Comparison of ENCODE assay signal across 13 cellular contexts in genomic region chr2:97951155-97951670, GRCh38. TPM values are rescaled to one million over a fixed set of nuclear protein-coding genes. Genes with fewer than 3 reads are reported as not detected.
DNase-seq lines count a peak whose midpoint lies in the region; ATAC-seq and TF ChIP-seq lines count a peak whose summit lies in the region.
"Had no signal": no experiment of that assay in that cellular context is flagged by ENCODE, and none has a peak within 500 bp of the region (broad histone marks: within the 10 kb centered on the region; RNA-seq: fewer than 3 reads in every experiment).

No MANE protein-coding gene starts in this region.

- no peaks in the 10 kb centered on the region for H3K9me3 Mint-ChIP-seq in memory B cell
- H3K9me3 Mint-ChIP-seq: activated naive CD4-positive, alpha-beta T cell treated with anti-CD3 and anti-CD28 coated beads, Interleukin-2, amount 50 U/mL, for 24 hours had no signal

- peak overlapping the region; percentile 76 for H3K27ac Mint-ChIP-seq in memory B cell
- H3K27ac Mint-ChIP-seq: activated naive CD4-positive, alpha-beta T cell treated with anti-CD3 and anti-CD28 coated beads, Interleukin-2, amount 50 U/mL, for 24 hours; CD4-positive, alpha-beta memory T cell had no signal

- no peak overlapping the region for H3K4me3 Mint-ChIP-seq in memory B cell
- H3K4me3 Mint-ChIP-seq: activated naive CD4-positive, alpha-beta T cell treated with anti-CD3 and anti-CD28 coated beads, Interleukin-2, amount 50 U/mL, for 24 hours had no signal

- H3K27me3 Mint-ChIP-seq in memory B cell: no peaks in the 10 kb centered on the region
- H3K27me3 Mint-ChIP-seq: activated naive CD4-positive, alpha-beta T cell treated with anti-CD3 and anti-CD28 coated beads, Interleukin-2, amount 50 U/mL, for 24 hours; CD4-positive, alpha-beta memory T cell had no signal

- POLR2A ChIA-PET in HEK293T (lab: Yijun Ruan, JAX): no interaction called here

- H3K4me1 Mint-ChIP-seq in memory B cell: peaks cover 63% of the 10 kb centered on the region

- in situ Hi-C loops in ACHN (cut with HindIII; ENCODE audit: low pct_ligation_motif_present, low pct_unique_long_range_greater_than_20kb, low sequenced_read_pairs): no loop called here

- H3K36me3 Mint-ChIP-seq in memory B cell: peaks cover 5% of the 10 kb centered on the region

- DNase-seq in ACHN (peak; percentile 14), memory B cell (ENCODE audit: low spot score in 2 of 2) (no peak), HEK293T (ENCODE audit: extremely low spot score) (no peak), dermis blood vessel endothelial cell (no peak), NCI-H526 (lab: John Stamatoyannopoulos, UW) (no peak)
- DNase-seq: CD4-positive, alpha-beta memory T cell; heart right ventricle; NCI-H1694 treated with DMSO at 0.1 percent for 48 hours; small intestine had no signal

- CTCF ChIA-PET in HEK293T (lab: Yijun Ruan, JAX): interaction anchor here (0.5 kb wide), 1 partner anchor 1542 kb away, joined by 3 read pairs; no protein-coding TSS in a partner anchor

- ATAC-seq in GM21825 (IDR thresholded peaks at IDR 0.05; ENCODE audit: unreplicated experiment) (peak; percentile 56), SK-N-SH treated with all-trans-retinoic acid at 6 μM for 48 hours (peak; percentile 56), memory B cell (ENCODE audit: low read depth) (no peak), GM21528 (IDR thresholded peaks at IDR 0.05; ENCODE audit: low FRiP score, unreplicated experiment) (no peak)

TF ChIP-seq in SK-N-SH treated with all-trans-retinoic acid at 6 μM for 48 hours, 23 proteins besides CTCF, POLR2A, EP300 and RAD21:
- no peak for TF ChIP-seq CSRNP3 (CRISPR knock-in tag; IDR thresholded peaks at IDR 0.05)
- no peak for TF ChIP-seq GLIS3 (CRISPR knock-in tag; IDR thresholded peaks at IDR 0.05)
- no peak for TF ChIP-seq TCF4 (CRISPR knock-in tag; IDR thresholded peaks at IDR 0.05; ENCODE audit: borderline replicate concordance)

TF ChIP-seq in HEK293T, 16 proteins besides CTCF, POLR2A, EP300 and RAD21:
- TF ChIP-seq PKNOX1 (IDR thresholded peaks at IDR 0.05) (no peak), TARDBP (IDR thresholded peaks at IDR 0.05) (no peak), BHLHE40 (IDR thresholded peaks at IDR 0.05; ENCODE audit: borderline replicate concordance) (no peak), NFRKB (IDR thresholded peaks at IDR 0.05) (no peak), SUZ12 (IDR thresholded peaks at IDR 0.05) (no peak), FOXM1 (IDR thresholded peaks at IDR 0.05; ENCODE audit: borderline replicate concordance) (no peak), L3MBTL2 (conservative IDR thresholded peaks at IDR 0.05) (no peak), FOXK2 (IDR thresholded peaks at IDR 0.05) (no peak), ELF4 (IDR thresholded peaks at IDR 0.05) (no peak), CTBP1 (IDR thresholded peaks at IDR 0.05; ENCODE audit: borderline replicate concordance) (no peak), FOXA1 (IDR thresholded peaks at IDR 0.05) (no peak), LEF1 (IDR thresholded peaks at IDR 0.05; ENCODE audit: borderline replicate concordance) (no peak), ARNT (IDR thresholded peaks at IDR 0.05) (no peak), HDGF (IDR thresholded peaks at IDR 0.05; ENCODE audit: borderline replicate concordance) (no peak), ZNF384 (IDR thresholded peaks at IDR 0.05) (no peak), SP1 (IDR thresholded peaks at IDR 0.05) (no peak)

RNA-seq across cellular contexts. Expression of gene TMEM131, which starts 44.5 kb away (rescaled TPM):
- 22.3 and 30.9 TPM in 2 replicates for total RNA-seq in dermis blood vessel endothelial cell

Comparison
In these comparisons a context has a peak if more than half of its experiments do, and no peak if none do; other contexts are left out.
1. ATAC-seq: peak in GM21825 (single experiment) and SK-N-SH treated with all-trans-retinoic acid at 6 μM for 48 hours (single experiment); none in memory B cell (single experiment) and GM21528 (single experiment).